ENCODE assay signal across 24 cellular contexts in genomic region chr21:30227128-30227527, GRCh38. TPM values are rescaled to one million over a fixed set of nuclear protein-coding genes. Genes with fewer than 3 reads are reported as not detected.
A peak's percentile ranks its signal among the peaks of the same experiment; 100 is the strongest.
DNase-seq lines count a peak whose midpoint lies in the region; ATAC-seq and TF ChIP-seq lines count a peak whose summit lies in the region.
"Had no signal": no experiment of that assay in that cellular context is flagged by ENCODE, and none has a peak within 500 bp of the region (broad histone marks: within the 10 kb centered on the region; RNA-seq: fewer than 3 reads in every experiment).

No MANE protein-coding gene starts in this region.

- DNase-seq in left ventricle myocardium inferior: no peak
- no peak for DNase-seq in left ventricle myocardium superior
- no peak for DNase-seq in esophagus squamous epithelium (lab: John Stamatoyannopoulos, UW)
- DNase-seq in osteocyte (ENCODE audit: extremely low spot score, unreplicated experiment): no peak
- DNase-seq in vagina (ENCODE audit: extremely low spot score in 2 of 2): no peak
- DNase-seq in activated naive CD4-positive, alpha-beta T cell treated with anti-CD3 and anti-CD28 coated beads for 36 hours: no peak
- DNase-seq in NCI-H1930 (lab: John Stamatoyannopoulos, UW): no peak
- DNase-seq in DMS 273 treated with DMSO at 0.1 percent for 48 hours (lab: John Stamatoyannopoulos, UW): no peak
- DNase-seq: activated CD4-positive, alpha-beta T cell treated with anti-CD3 and anti-CD28 coated beads for 4 hours; activated naive CD4-positive, alpha-beta T cell treated with anti-CD3 and anti-CD28 coated beads, Interleukin-2, amount 50 U/mL, for 16 hours; activated T-cell treated with anti-CD3 and anti-CD28 coated beads, Interleukin-2, amount 50 U/mL, for 4 hours; nephron progenitor cell; stimulated activated naive B cell treated with anti-CD40 and anti-IgM and Interleukin-4, amounts not matched to agents 10 μg/mL and 1 μg/mL and 100 μg/mL, for 72 hours had no signal

- H3K4me1 ChIP-seq in left ventricle myocardium inferior (peaks cover 17% of the 10 kb centered on the region), esophagus squamous epithelium (peaks cover 0 to 36% (median 17%) of the 10 kb centered on the region in 3 donors), vagina (peaks cover 15% of the 10 kb centered on the region)
- H3K4me1 ChIP-seq: ascending aorta had no signal

- H3K27ac Mint-ChIP-seq in osteocyte (ENCODE audit: unreplicated experiment): peak overlapping the region; percentile 76
- H3K27ac Mint-ChIP-seq in activated naive CD4-positive, alpha-beta T cell treated with anti-CD3 and anti-CD28 coated beads for 36 hours: no peak overlapping the region
- H3K27ac Mint-ChIP-seq: B cell; stimulated activated naive B cell treated with anti-CD40 and anti-IgM and Interleukin-4, amounts not matched to agents 10 μg/mL and 1 μg/mL and 100 μg/mL, for 72 hours had no signal

- H3K27ac ChIP-seq in left ventricle myocardium inferior (replicated peaks) (peak overlapping the region; percentile 37), esophagus squamous epithelium (peak overlapping the region; percentile 47 to 71 (median 62)), vagina (peak overlapping the region; percentile 31)
- H3K27ac ChIP-seq: ascending aorta, thoracic aorta had no signal

- CTCF ChIA-PET in activated naive CD4-positive, alpha-beta T cell treated with anti-CD3 and anti-CD28 coated beads for 36 hours (lab: Charles Lee): no interaction called here

- peaks cover 11% of the 10 kb centered on the region for H3K9me3 Mint-ChIP-seq in osteocyte (ENCODE audit: unreplicated experiment)
- H3K9me3 Mint-ChIP-seq in activated naive CD4-positive, alpha-beta T cell treated with anti-CD3 and anti-CD28 coated beads for 36 hours: no peaks in the 10 kb centered on the region
- H3K9me3 Mint-ChIP-seq: activated T-cell treated with anti-CD3 and anti-CD28 coated beads, Interleukin-2, amount 50 U/mL, for 4 hours had no signal

- TF ChIP-seq POLR2A in esophagus squamous epithelium (IDR thresholded peaks at IDR 0.05) (no peak), vagina (IDR thresholded peaks at IDR 0.05) (no peak)

- no peak for ATAC-seq in left ventricle myocardium superior
- ATAC-seq: activated T-cell treated with anti-CD3 and anti-CD28 coated beads, Interleukin-2, amount 50 U/mL, for 4 hours; stimulated activated naive B cell treated with anti-CD40 and anti-IgM and Interleukin-4, amounts not matched to agents 10 μg/mL and 1 μg/mL and 100 μg/mL, for 72 hours had no signal

- H3K27me3 ChIP-seq in left ventricle myocardium inferior (ENCODE audit: low read depth): no peaks in the 10 kb centered on the region
- H3K27me3 ChIP-seq in esophagus squamous epithelium: no peaks in the 10 kb centered on the region
- no peaks in the 10 kb centered on the region for H3K27me3 ChIP-seq in vagina
- H3K27me3 ChIP-seq: ascending aorta had no signal

- peak overlapping the region; percentile 23 for H3K4me3 Mint-ChIP-seq in osteocyte (ENCODE audit: unreplicated experiment)
- H3K4me3 Mint-ChIP-seq in activated naive CD4-positive, alpha-beta T cell treated with anti-CD3 and anti-CD28 coated beads for 36 hours: no peak overlapping the region
- H3K4me3 Mint-ChIP-seq: activated T-cell treated with anti-CD3 and anti-CD28 coated beads, Interleukin-2, amount 50 U/mL, for 4 hours; B cell; nephron progenitor cell; stimulated activated naive B cell treated with anti-CD40 and anti-IgM and Interleukin-4, amounts not matched to agents 10 μg/mL and 1 μg/mL and 100 μg/mL, for 72 hours had no signal

- intact Hi-C loops in left ventricle myocardium inferior (cut with micrococcal nuclease): no loop called here
- intact Hi-C loops in left ventricle myocardium superior (cut with micrococcal nuclease): no loop called here
- intact Hi-C loops in esophagus squamous epithelium (cut with DNase I): no loop called here
- intact Hi-C loops in vagina (cut with DNase I): no loop called here
- intact Hi-C loops in activated naive CD4-positive, alpha-beta T cell treated with anti-CD3 and anti-CD28 coated beads for 36 hours (cut with micrococcal nuclease): no loop called here

- no peaks in the 10 kb centered on the region for H3K27me3 Mint-ChIP-seq in osteocyte (ENCODE audit: unreplicated experiment)
- no peaks in the 10 kb centered on the region for H3K27me3 Mint-ChIP-seq in activated naive CD4-positive, alpha-beta T cell treated with anti-CD3 and anti-CD28 coated beads for 36 hours (ENCODE audit: low read depth)
- H3K27me3 Mint-ChIP-seq: B cell; stimulated activated naive B cell treated with anti-CD40 and anti-IgM and Interleukin-4, amounts not matched to agents 10 μg/mL and 1 μg/mL and 100 μg/mL, for 72 hours had no signal

- peaks cover 36% of the 10 kb centered on the region for H3K4me1 Mint-ChIP-seq in osteocyte (ENCODE audit: unreplicated experiment)
- no peaks in the 10 kb centered on the region for H3K4me1 Mint-ChIP-seq in activated naive CD4-positive, alpha-beta T cell treated with anti-CD3 and anti-CD28 coated beads for 36 hours (ENCODE audit: low read depth)
- H3K4me1 Mint-ChIP-seq: B cell; nephron progenitor cell; stimulated activated naive B cell treated with anti-CD40 and anti-IgM and Interleukin-4, amounts not matched to agents 10 μg/mL and 1 μg/mL and 100 μg/mL, for 72 hours had no signal

- H3K36me3 ChIP-seq in left ventricle myocardium inferior (no peaks in the 10 kb centered on the region), esophagus squamous epithelium (no peaks in the 10 kb centered on the region), vagina (no peaks in the 10 kb centered on the region)
- H3K36me3 ChIP-seq: ascending aorta, thoracic aorta had no signal

- 42 to 52% methylated on average over 1 of the region's 1 CpG for WGBS in esophagus squamous epithelium, 2 donors

- H3K4me3 ChIP-seq in left ventricle myocardium inferior (no peak overlapping the region), esophagus squamous epithelium (peak overlapping the region in 1 of 4 donors; percentile 12), vagina (no peak overlapping the region)
- H3K4me3 ChIP-seq: ascending aorta, K562, thoracic aorta had no signal

- no peak for TF ChIP-seq CTCF in left ventricle myocardium inferior (IDR thresholded peaks at IDR 0.05; ENCODE audit: borderline replicate concordance)
- TF ChIP-seq CTCF in esophagus squamous epithelium (IDR thresholded peaks at IDR 0.05): no peak
- TF ChIP-seq CTCF in osteocyte (IDR thresholded peaks at IDR 0.05): no peak
- TF ChIP-seq CTCF in vagina (IDR thresholded peaks at IDR 0.05): no peak

- H3K9me3 ChIP-seq in left ventricle myocardium inferior (replicated peaks) (peaks cover 6% of the 10 kb centered on the region), esophagus squamous epithelium (no peaks in the 10 kb centered on the region), vagina (no peaks in the 10 kb centered on the region)
- H3K9me3 ChIP-seq: ascending aorta, thoracic aorta had no signal

- no peaks in the 10 kb centered on the region for H3K36me3 Mint-ChIP-seq in osteocyte (ENCODE audit: unreplicated experiment)
- no peaks in the 10 kb centered on the region for H3K36me3 Mint-ChIP-seq in activated naive CD4-positive, alpha-beta T cell treated with anti-CD3 and anti-CD28 coated beads for 36 hours (ENCODE audit: low read depth)
- H3K36me3 Mint-ChIP-seq: stimulated activated naive B cell treated with anti-CD40 and anti-IgM and Interleukin-4, amounts not matched to agents 10 μg/mL and 1 μg/mL and 100 μg/mL, for 72 hours had no signal

RNA-seq across cellular contexts. Expression of gene CLDN8, which starts 11.2 kb away (rescaled TPM):
- total RNA-seq in left ventricle myocardium inferior: not detected
- not detected for total RNA-seq in left ventricle myocardium superior
- 1 to 10 TPM; 1.9 to 7.7 (median 3.6) TPM for total RNA-seq in esophagus squamous epithelium
- total RNA-seq in osteocyte: not detected in 2 replicates
- total RNA-seq in vagina: 8.8 TPM
- total RNA-seq in activated naive CD4-positive, alpha-beta T cell treated with anti-CD3 and anti-CD28 coated beads for 36 hours: not detected
- total RNA-seq: A172; activated CD8-positive, alpha-beta memory T cell treated with anti-CD3 and anti-CD28 coated beads for 36 hours; activated T-cell treated with anti-CD3 and anti-CD28 coated beads, Interleukin-2, amount 50 U/mL, for 4 hours; ascending aorta; B cell; K562; mononuclear cell; OCI-LY7; posterior vena cava; skeletal muscle tissue; T-helper 1 cell treated with Interleukin-12 subunit alpha and Interleukin-12 subunit beta and Interleukin-4 antibody, amounts not matched to agents 30 ng/mL and 1 ng/mL, for 36 hours; thoracic aorta had no signal

RNA-seq across cellular contexts. Expression of gene KRTAP24-1, which starts 55.6 kb away (rescaled TPM):
- total RNA-seq in left ventricle myocardium inferior (not detected), left ventricle myocardium superior (not detected), esophagus squamous epithelium (not detected), osteocyte (not detected in 2 replicates), vagina (not detected)
- total RNA-seq in activated naive CD4-positive, alpha-beta T cell treated with anti-CD3 and anti-CD28 coated beads for 36 hours: not detected
- total RNA-seq: A172; activated CD8-positive, alpha-beta memory T cell treated with anti-CD3 and anti-CD28 coated beads for 36 hours; activated T-cell treated with anti-CD3 and anti-CD28 coated beads, Interleukin-2, amount 50 U/mL, for 4 hours; ascending aorta; B cell; K562; mononuclear cell; OCI-LY7; posterior vena cava; skeletal muscle tissue; T-helper 1 cell treated with Interleukin-12 subunit alpha and Interleukin-12 subunit beta and Interleukin-4 antibody, amounts not matched to agents 30 ng/mL and 1 ng/mL, for 36 hours; thoracic aorta had no signal
